In genomic region chr9:120891255-120891954, GRCh38 we compare ENCODE assay signal across 10 cellular contexts. TPM values are rescaled to one million over a fixed set of nuclear protein-coding genes. Genes with fewer than 3 reads are reported as not detected.
DNase-seq lines count a peak whose midpoint lies in the region; TF ChIP-seq lines count a peak whose summit lies in the region.
"Had no signal": no experiment of that assay in that cellular context is flagged by ENCODE, and none has a peak within 500 bp of the region (broad histone marks: within the 10 kb centered on the region; RNA-seq: fewer than 3 reads in every experiment).

No MANE protein-coding gene starts in this region.

- H2BK15ac ChIP-seq in neuronal stem cell (ENCODE audit: low read length): no peak overlapping the region

- peak overlapping the region; percentile 12 to 90 (median 74) for H3K4me3 Mint-ChIP-seq in CD8-positive, alpha-beta memory T cell

- H2BK120ac ChIP-seq in neuronal stem cell (ENCODE audit: low read depth, low read length): no peak overlapping the region

- no peak overlapping the region for H3K18ac ChIP-seq in neuronal stem cell (ENCODE audit: low read length)

- CTCF ChIA-PET in CD8-positive, alpha-beta memory T cell (lab: Charles Lee): interaction anchor here (0.7 to 5.9 kb wide), 12 partner anchors 11 to 44 kb away, joined by 3 to 38 read pairs (median 6); partner anchors contain the start of genes PHF19 and TRAF1

- no peaks in the 10 kb centered on the region for H3K9me3 ChIP-seq in CD8-positive, alpha-beta memory T cell (ENCODE audit: low read length)
- H3K9me3 ChIP-seq in SU-DHL-6 (ENCODE audit: insufficient read depth, low read length): no peaks in the 10 kb centered on the region
- H3K9me3 ChIP-seq in neuronal stem cell (replicated peaks in 1 of 2; ENCODE audit: control insufficient read depth in 2 of 2, insufficient read depth in 1 of 2, low read depth in 1 of 2, low read length in 2 of 2): no peaks in the 10 kb centered on the region

- POLR2A ChIA-PET in CD8-positive, alpha-beta memory T cell (lab: Charles Lee): interaction anchor here (0.5 to 5.6 kb wide), 15 partner anchors 8 to 98 kb away, joined by 3 to 116 read pairs (median 10); partner anchors contain the start of genes FBXW2, PHF19 and TRAF1

- H3K79me2 ChIP-seq in SU-DHL-6 (ENCODE audit: insufficient read depth, low read length): no peaks in the 10 kb centered on the region

- H3K23ac ChIP-seq in neuronal stem cell (ENCODE audit: low read depth, low read length, poor library complexity): peak overlapping the region; percentile 9

- H4K91ac ChIP-seq in neuronal stem cell (ENCODE audit: low read depth, low read length, poor library complexity): no peak overlapping the region

- H3K27me3 Mint-ChIP-seq in CD8-positive, alpha-beta memory T cell: no peaks in the 10 kb centered on the region

- H3K4ac ChIP-seq in neuronal stem cell (ENCODE audit: low read length): no peak overlapping the region

- H3K14ac ChIP-seq in neuronal stem cell (ENCODE audit: low read length): no peak overlapping the region

- H2AK5ac ChIP-seq in neuronal stem cell (ENCODE audit: low read depth, low read length): no peak overlapping the region

- no peak overlapping the region for H2BK5ac ChIP-seq in neuronal stem cell (ENCODE audit: low read length)

- H2BK12ac ChIP-seq in neuronal stem cell (ENCODE audit: low read length): no peak overlapping the region

- H3K9ac ChIP-seq in SU-DHL-6 (ENCODE audit: low read length) (peak overlapping the region; percentile 49), neuronal stem cell (ENCODE audit: low read depth, low read length, poor library complexity) (no peak overlapping the region)

- WGBS in neuronal stem cell (ENCODE audit: extremely low coverage in 2 of 2, insufficient read length in 2 of 2, insufficient replicate concordance in 1 of 2), 2 donors: no CpG with 5 or more reads among the region's 11 CpGs

- peaks cover 47 to 79% (median 51%) of the 10 kb centered on the region in 3 donors for H3K4me1 Mint-ChIP-seq in CD8-positive, alpha-beta memory T cell

- no peaks in the 10 kb centered on the region for H3K9me3 Mint-ChIP-seq in CD8-positive, alpha-beta memory T cell

- peak overlapping the region; percentile 24 for H3K27ac ChIP-seq in CD8-positive, alpha-beta memory T cell (ENCODE audit: low read depth, low read length)
- H3K27ac ChIP-seq in SU-DHL-6 (ENCODE audit: low read depth, low read length) (peak overlapping the region; percentile 91), neuronal stem cell (replicated peaks; ENCODE audit: low read length) (no peak overlapping the region)
- H3K27ac ChIP-seq: C4-2B had no signal

- no peaks in the 10 kb centered on the region for H3K79me1 ChIP-seq in neuronal stem cell (ENCODE audit: low read depth, low read length)

- peak in 4 of 5 donors; percentile 31 to 78 (median 49) for DNase-seq in CD8-positive, alpha-beta memory T cell
- peak; percentile 64 for DNase-seq in activated naive CD4-positive, alpha-beta T cell treated with Interleukin-2 at 50 U/mL for 16 hours
- DNase-seq in neuronal stem cell (ENCODE audit: low spot score) (no peak), midbrain (lab: John Stamatoyannopoulos, UW) (no peak), mesenteric fat pad (ENCODE audit: low spot score) (no peak), RPMI8226 (no peak), NCI-H345 treated with DMSO at 0.1 percent for 48 hours (lab: John Stamatoyannopoulos, UW; ENCODE audit: unreplicated experiment) (no peak)
- DNase-seq: MV-4-11 had no signal

- H3K4me2 ChIP-seq in SU-DHL-6 (ENCODE audit: low read depth, low read length, poor library complexity, severe bottlenecking) (peak overlapping the region; percentile 52), neuronal stem cell (ENCODE audit: insufficient read depth, low read length, poor library complexity, severe bottlenecking) (no peak overlapping the region)

- H4K20me1 ChIP-seq in SU-DHL-6 (ENCODE audit: low read depth, low read length): no peaks in the 10 kb centered on the region

- no peaks in the 10 kb centered on the region for H3K36me3 ChIP-seq in CD8-positive, alpha-beta memory T cell (ENCODE audit: insufficient read depth, low read length)
- H3K36me3 ChIP-seq in SU-DHL-6 (ENCODE audit: low read length) (no peaks in the 10 kb centered on the region), neuronal stem cell (replicated peaks in 1 of 2; ENCODE audit: control insufficient read depth in 2 of 2, insufficient read depth in 2 of 2, low read length in 2 of 2) (no peaks in the 10 kb centered on the region)

- no peaks in the 10 kb centered on the region for H3K9me2 ChIP-seq in SU-DHL-6 (replicated peaks; ENCODE audit: insufficient read depth, low read length)

- H3K4me3 ChIP-seq in CD8-positive, alpha-beta memory T cell (ENCODE audit: low read length): peak overlapping the region; percentile 48
- H3K4me3 ChIP-seq in SU-DHL-6 (ENCODE audit: insufficient read depth, low read length, poor library complexity, severe bottlenecking): no peak overlapping the region
- no peak overlapping the region for H3K4me3 ChIP-seq in neuronal stem cell (ENCODE audit: low read length in 2 of 2)

- H3K4me1 ChIP-seq in CD8-positive, alpha-beta memory T cell (ENCODE audit: insufficient read depth, low read length): peaks cover 75% of the 10 kb centered on the region
- no peaks in the 10 kb centered on the region for H3K4me1 ChIP-seq in neuronal stem cell (ENCODE audit: control insufficient read depth in 2 of 2, insufficient read depth in 1 of 2, low read depth in 1 of 2, low read length in 2 of 2)

- H2AFZ ChIP-seq in SU-DHL-6 (ENCODE audit: low read depth, low read length, severe bottlenecking) (no peak overlapping the region), neuronal stem cell (ENCODE audit: low read length) (no peak overlapping the region)

- TF ChIP-seq CTCF in SU-DHL-6 (IDR thresholded peaks at IDR 0.05; ENCODE audit: insufficient read depth, low read length, poor library complexity, severe bottlenecking): no peak

- peaks cover 0 to 1% (median 0%) of the 10 kb centered on the region in 3 donors for H3K36me3 Mint-ChIP-seq in CD8-positive, alpha-beta memory T cell

- peak overlapping the region; percentile 67 to 98 (median 96) for H3K27ac Mint-ChIP-seq in CD8-positive, alpha-beta memory T cell

- no peaks in the 10 kb centered on the region for H3K27me3 ChIP-seq in CD8-positive, alpha-beta memory T cell (ENCODE audit: insufficient read depth, low read length, poor library complexity, severe bottlenecking)
- H3K27me3 ChIP-seq in SU-DHL-6 (ENCODE audit: low read length) (no peaks in the 10 kb centered on the region), neuronal stem cell (ENCODE audit: control insufficient read depth in 3 of 3, insufficient read depth in 3 of 3, low read depth in 1 of 3, low read length in 3 of 3) (peaks cover 0 to 22% (median 0%) of the 10 kb centered on the region in 3 experiments)

- H3F3A ChIP-seq in SU-DHL-6 (ENCODE audit: insufficient read depth): peaks cover 34% of the 10 kb centered on the region

- H4K8ac ChIP-seq in neuronal stem cell (ENCODE audit: low read depth, low read length): no peak overlapping the region

RNA-seq across cellular contexts. Expression of gene PHF19, which starts 14.4 kb away (rescaled TPM):
- total RNA-seq in CD8-positive, alpha-beta memory T cell: 100 to 1,000 TPM; 206 to 214 TPM
- 8.3 TPM for polyA plus RNA-seq in CD8-positive, alpha-beta memory T cell
- polyA plus RNA-seq in neuronal stem cell (2013, experiment 1 of 2): 24.6 TPM
- 23.4 TPM for polyA plus RNA-seq in neuronal stem cell (2013, experiment 2 of 2)
- total RNA-seq in mesenteric fat pad: 13.7 TPM

RNA-seq across cellular contexts. Expression of gene TRAF1, which starts 35.2 kb away (rescaled TPM):
- 100 to 1,000 TPM; 316 to 322 TPM for total RNA-seq in CD8-positive, alpha-beta memory T cell
- polyA plus RNA-seq in CD8-positive, alpha-beta memory T cell: 12.1 TPM
- 2.0 TPM for polyA plus RNA-seq in neuronal stem cell (2013, experiment 1 of 2)
- 2.0 TPM for polyA plus RNA-seq in neuronal stem cell (2013, experiment 2 of 2)
- 1.6 TPM for total RNA-seq in mesenteric fat pad

RNA-seq across cellular contexts. Expression of gene PSMD5, which starts 48.7 kb away (rescaled TPM):
- 10 to 100 TPM; 60.9 to 63.7 TPM for total RNA-seq in CD8-positive, alpha-beta memory T cell
- polyA plus RNA-seq in CD8-positive, alpha-beta memory T cell: 21.1 TPM
- 21.7 TPM for polyA plus RNA-seq in neuronal stem cell (2013, experiment 1 of 2)
- polyA plus RNA-seq in neuronal stem cell (2013, experiment 2 of 2): 21.8 TPM
- 54.6 TPM for total RNA-seq in mesenteric fat pad

Comparison
In these comparisons a context has a peak if more than half of its experiments do, and no peak if none do; other contexts are left out.
1. DNase-seq: peak in CD8-positive, alpha-beta memory T cell (4 of 5) and activated naive CD4-positive, alpha-beta T cell treated with Interleukin-2 at 50 U/mL for 16 hours (single experiment); none in neuronal stem cell (single experiment), midbrain (single experiment), mesenteric fat pad (single experiment), RPMI8226 (single experiment) and NCI-H345 treated with DMSO at 0.1 percent for 48 hours (single experiment).
2. RNA of gene PHF19, which starts 14.4 kb away (total RNA-seq): 206 to 214 TPM in CD8-positive, alpha-beta memory T cell; 13.7 TPM in mesenteric fat pad (single experiment); every median in the first group is over 10 times any median in the second.
3. RNA of gene TRAF1, which starts 35.2 kb away (total RNA-seq): 316 to 322 TPM in CD8-positive, alpha-beta memory T cell; 1.6 TPM in mesenteric fat pad (single experiment); every median in the first group is over 100 times any median in the second.